In the genomic region with DNA sequence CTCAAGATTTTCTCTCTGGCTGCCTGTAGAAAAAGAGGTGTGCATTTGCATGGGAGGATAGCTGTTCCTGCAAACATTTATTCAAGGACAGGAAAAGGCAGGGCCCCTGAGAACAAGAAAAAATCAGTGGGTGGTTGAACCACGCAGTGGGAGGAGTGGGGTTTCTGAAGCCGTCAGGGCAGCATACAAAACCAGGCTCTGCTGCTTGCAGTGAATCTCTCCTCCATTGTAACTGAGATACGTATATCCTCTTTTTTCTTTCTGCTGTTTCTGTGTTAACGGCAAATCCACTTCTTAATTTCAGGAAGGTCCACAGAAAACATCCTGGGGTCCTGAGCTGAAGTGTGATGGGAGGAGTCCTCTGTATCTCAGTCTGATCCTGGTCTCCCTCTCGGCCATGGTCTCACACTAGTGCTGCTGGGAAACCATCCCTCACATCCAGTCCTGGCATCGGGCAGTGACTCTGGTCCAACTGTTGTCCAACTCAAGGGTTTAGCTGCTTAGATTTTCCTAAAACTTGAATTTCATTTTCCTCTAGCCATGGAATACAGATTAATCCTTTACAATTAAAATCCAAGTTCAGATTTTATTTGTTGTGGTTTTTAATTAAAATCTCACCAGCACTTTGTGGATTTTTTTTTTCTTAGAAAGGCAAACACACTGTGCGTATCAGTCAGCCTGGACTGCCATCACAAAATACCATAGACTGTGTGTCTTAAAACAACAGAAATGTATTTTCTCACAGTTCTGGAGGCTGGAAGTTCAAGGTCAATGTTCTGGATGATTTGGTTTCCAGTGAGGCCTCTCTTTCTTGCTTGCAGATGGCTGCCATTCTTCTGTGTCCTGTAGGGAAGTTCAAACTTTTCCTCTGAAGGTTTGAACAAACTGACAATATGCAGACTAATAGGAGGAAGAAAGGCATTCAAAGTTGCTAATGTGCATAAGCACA, we compare ENCODE assay signal across 1 cellular context.
A peak's percentile ranks its signal among the peaks of the same experiment; 100 is the strongest.
TF ChIP-seq lines count a peak whose summit lies in the region.

No MANE protein-coding gene starts in this region.

TF ChIP-seq in WTC11, 78 proteins besides CTCF, POLR2A, EP300 and RAD21:
- TF ChIP-seq, protein P1, sequence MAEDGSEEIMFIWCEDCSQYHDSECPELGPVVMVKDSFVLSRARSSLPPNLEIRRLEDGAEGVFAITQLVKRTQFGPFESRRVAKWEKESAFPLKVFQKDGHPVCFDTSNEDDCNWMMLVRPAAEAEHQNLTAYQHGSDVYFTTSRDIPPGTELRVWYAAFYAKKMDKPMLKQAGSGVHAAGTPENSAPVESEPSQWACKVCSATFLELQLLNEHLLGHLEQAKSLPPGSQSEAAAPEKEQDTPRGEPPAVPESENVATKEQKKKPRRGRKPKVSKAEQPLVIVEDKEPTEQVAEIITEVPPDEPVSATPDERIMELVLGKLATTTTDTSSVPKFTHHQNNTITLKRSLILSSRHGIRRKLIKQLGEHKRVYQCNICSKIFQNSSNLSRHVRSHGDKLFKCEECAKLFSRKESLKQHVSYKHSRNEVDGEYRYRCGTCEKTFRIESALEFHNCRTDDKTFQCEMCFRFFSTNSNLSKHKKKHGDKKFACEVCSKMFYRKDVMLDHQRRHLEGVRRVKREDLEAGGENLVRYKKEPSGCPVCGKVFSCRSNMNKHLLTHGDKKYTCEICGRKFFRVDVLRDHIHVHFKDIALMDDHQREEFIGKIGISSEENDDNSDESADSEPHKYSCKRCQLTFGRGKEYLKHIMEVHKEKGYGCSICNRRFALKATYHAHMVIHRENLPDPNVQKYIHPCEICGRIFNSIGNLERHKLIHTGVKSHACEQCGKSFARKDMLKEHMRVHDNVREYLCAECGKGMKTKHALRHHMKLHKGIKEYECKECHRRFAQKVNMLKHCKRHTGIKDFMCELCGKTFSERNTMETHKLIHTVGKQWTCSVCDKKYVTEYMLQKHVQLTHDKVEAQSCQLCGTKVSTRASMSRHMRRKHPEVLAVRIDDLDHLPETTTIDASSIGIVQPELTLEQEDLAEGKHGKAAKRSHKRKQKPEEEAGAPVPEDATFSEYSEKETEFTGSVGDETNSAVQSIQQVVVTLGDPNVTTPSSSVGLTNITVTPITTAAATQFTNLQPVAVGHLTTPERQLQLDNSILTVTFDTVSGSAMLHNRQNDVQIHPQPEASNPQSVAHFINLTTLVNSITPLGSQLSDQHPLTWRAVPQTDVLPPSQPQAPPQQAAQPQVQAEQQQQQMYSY (CRISPR knock-in tag; IDR thresholded peaks at IDR 0.05), result peak; percentile 88
- TF ChIP-seq, protein P2, sequence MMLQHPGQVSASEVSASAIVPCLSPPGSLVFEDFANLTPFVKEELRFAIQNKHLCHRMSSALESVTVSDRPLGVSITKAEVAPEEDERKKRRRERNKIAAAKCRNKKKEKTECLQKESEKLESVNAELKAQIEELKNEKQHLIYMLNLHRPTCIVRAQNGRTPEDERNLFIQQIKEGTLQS (CRISPR knock-in tag; conservative IDR thresholded peaks at IDR 0.05), result no peak
TF ChIP-seq in WTC11: peak in this region for 1.
